Comparison of ENCODE assay signal across 24 cellular contexts in genomic region chr20:47280228-47280627, GRCh38.
A peak's percentile ranks its signal among the peaks of the same experiment; 100 is the strongest.
DNase-seq lines count a peak whose midpoint lies in the region; ATAC-seq and TF ChIP-seq lines count a peak whose summit lies in the region.
"Had no signal": no experiment of that assay in that cellular context is flagged by ENCODE, and none has a peak within 500 bp of the region (broad histone marks: within the 10 kb centered on the region; RNA-seq: fewer than 3 reads in every experiment).

No MANE protein-coding gene starts in this region.

- H3K27ac Mint-ChIP-seq in H9: peak overlapping the region; percentile 88 to 93 (median 89)
- peak overlapping the region; percentile 96 for H3K27ac Mint-ChIP-seq in nephron progenitor cell

- no peak overlapping the region for H3K4me2 ChIP-seq in H9 (ENCODE audit: insufficient read depth, insufficient read length, low read length)

- no CpG with 5 or more reads among the region's 7 CpGs for WGBS in H9 (ENCODE audit: extremely low coverage, insufficient read length, low lambda C conversion rate)

- no peak overlapping the region for H2BK5ac ChIP-seq in H9 (ENCODE audit: insufficient read length, low read length)

- intact Hi-C loops in upper lobe of right lung (cut with DNase I): no loop called here

- no peak overlapping the region for H4K5ac ChIP-seq in H9 (ENCODE audit: insufficient read length, low read depth, low read length)

- H3K27ac ChIP-seq in H9 (ENCODE audit: insufficient read length, low read depth, low read length) (no peak overlapping the region), upper lobe of right lung (no peak overlapping the region)
- H3K27ac ChIP-seq: 22Rv1, neutrophil, transverse colon had no signal

- no peak overlapping the region for H2BK20ac ChIP-seq in H9 (ENCODE audit: low read depth, low read length, poor library complexity, severe bottlenecking)

- no peak overlapping the region for H3K4ac ChIP-seq in H9 (ENCODE audit: low read depth, low read length)

- no peak overlapping the region for H3K9ac ChIP-seq in H9 (ENCODE audit: extremely low read depth, insufficient read length, low read length)

- H3K4me3 ChIP-seq in choroid plexus epithelial cell (ENCODE audit: low read depth, low read length): no peak overlapping the region
- H3K4me3 ChIP-seq in upper lobe of right lung: no peak overlapping the region
- H3K4me3 ChIP-seq: ascending aorta, dorsolateral prefrontal cortex, spleen, stomach, transverse colon had no signal

- H3K36me3 Mint-ChIP-seq in H9 (ENCODE audit: insufficient read depth in 1 of 3, low read depth in 3 of 3): peaks cover 58 to 96% (median 95%) of the 10 kb centered on the region in 3 experiments
- peaks cover 83% of the 10 kb centered on the region for H3K36me3 Mint-ChIP-seq in nephron progenitor cell (ENCODE audit: low read depth)

- H3T11ph ChIP-seq in H9 (ENCODE audit: low read length): no peak overlapping the region

- no peak overlapping the region for H2BK12ac ChIP-seq in H9 (ENCODE audit: insufficient read length, low read depth, low read length)

- DNase-seq in NCI-H146 (lab: John Stamatoyannopoulos, UW): peak; percentile 18
- DNase-seq in NCI-H146 treated with DMSO at 0.1 percent for 48 hours (lab: John Stamatoyannopoulos, UW; ENCODE audit: unreplicated experiment): no peak
- DNase-seq in H9: no peak
- DNase-seq in choroid plexus epithelial cell (ENCODE audit: low read depth): no peak
- DNase-seq in nephron progenitor cell: peak; percentile 20
- DNase-seq in DMS79 (lab: John Stamatoyannopoulos, UW): no peak
- DNase-seq in amygdala (lab: John Stamatoyannopoulos, UW): no peak
- no peak for DNase-seq in upper lobe of right lung
- DNase-seq: DMS79 treated with DMSO at 0.1 percent for 48 hours; dorsolateral prefrontal cortex; left colon; midbrain; NCI-H1092 treated with DMSO at 0.1 percent for 48 hours; NCI-H2081; NCI-H446; spleen; stimulated activated CD4-positive, alpha-beta T cell treated with anti-CD3 and anti-CD28 coated beads, Interleukin-4, amount 100 ng/mL, for 24 hours; stomach; transverse colon had no signal

- no peak overlapping the region for H3K18ac ChIP-seq in H9 (ENCODE audit: insufficient read length, low read depth, low read length)

- H3K4me1 ChIP-seq in H9 (ENCODE audit: insufficient read depth, low read length) (no peaks in the 10 kb centered on the region; the same call in 1 of the 2 replicates), upper lobe of right lung (peaks cover 4% of the 10 kb centered on the region)

- no peak overlapping the region for H2AK5ac ChIP-seq in H9 (ENCODE audit: insufficient read length, low read length)

- H4K20me1 ChIP-seq in H9 (ENCODE audit: control insufficient read depth, insufficient read depth, insufficient read length): no peaks in the 10 kb centered on the region

- H3K9me3 ChIP-seq in H9 (ENCODE audit: control insufficient read depth, low read depth, low read length) (no peaks in the 10 kb centered on the region), upper lobe of right lung (no peaks in the 10 kb centered on the region)
- H3K9me3 ChIP-seq: ascending aorta, neutrophil, spleen, stomach, transverse colon had no signal

- H3K27me3 ChIP-seq in H9 (ENCODE audit: insufficient read depth, low read length) (no peaks in the 10 kb centered on the region), upper lobe of right lung (no peaks in the 10 kb centered on the region)
- H3K27me3 ChIP-seq: ascending aorta, dorsolateral prefrontal cortex, neutrophil, spleen, stomach, transverse colon had no signal

- ATAC-seq in upper lobe of right lung: no peak
- ATAC-seq: left colon had no signal

- no peak overlapping the region for H2AFZ ChIP-seq in H9 (ENCODE audit: low read length)

- H3K36me3 ChIP-seq in upper lobe of right lung: peaks cover 72% of the 10 kb centered on the region

- H3K79me1 ChIP-seq in H9 (ENCODE audit: insufficient read depth, low read depth, low read length, poor library complexity, severe bottlenecking): peaks cover 5% of the 10 kb centered on the region

- TF ChIP-seq CTCF in H9 (conservative IDR thresholded peaks at IDR 0.05) (no peak), choroid plexus epithelial cell (conservative IDR thresholded peaks at IDR 0.05; ENCODE audit: low read depth, low read length) (peak; percentile 18), nephron progenitor cell (IDR thresholded peaks at IDR 0.05) (no peak), upper lobe of right lung (IDR thresholded peaks at IDR 0.05) (no peak)

- H3K23ac ChIP-seq in H9 (ENCODE audit: insufficient read length, low read depth, low read length): no peak overlapping the region

- no peaks in the 10 kb centered on the region for H3K79me2 ChIP-seq in H9 (ENCODE audit: insufficient read depth, low read length)

- H3K27me3 Mint-ChIP-seq in H9 (ENCODE audit: low read depth) (no peaks in the 10 kb centered on the region), nephron progenitor cell (ENCODE audit: low read depth, poor library complexity) (peaks cover 3% of the 10 kb centered on the region)
- H3K27me3 Mint-ChIP-seq: central memory CD8-positive, alpha-beta T cell had no signal

- no peak overlapping the region for H3K56ac ChIP-seq in H9 (ENCODE audit: insufficient read length, low read depth, low read length)

- no peaks in the 10 kb centered on the region for H3K23me2 ChIP-seq in H9 (ENCODE audit: insufficient read length, low read depth, low read length, poor library complexity, severe bottlenecking)

- no peak overlapping the region for H4K91ac ChIP-seq in H9 (ENCODE audit: insufficient read length, low read depth, low read length)

- H4K8ac ChIP-seq in H9 (replicated peaks; ENCODE audit: insufficient read length, low read depth, low read length): no peak overlapping the region

- no peaks in the 10 kb centered on the region for H3K9me3 Mint-ChIP-seq in H9
- no peaks in the 10 kb centered on the region for H3K9me3 Mint-ChIP-seq in nephron progenitor cell
- H3K9me3 Mint-ChIP-seq: central memory CD8-positive, alpha-beta T cell; T-helper 1 cell treated with Interleukin-12 subunit alpha and Interleukin-12 subunit beta and Interleukin-4 antibody, amounts not matched to agents 30 μg/mL and 1 μg/mL, for 36 hours had no signal

- H3K4me1 Mint-ChIP-seq in H9: peaks cover 12 to 24% of the 10 kb centered on the region in 2 experiments; a peak in 3 of 4 replicates
- peaks cover 49% of the 10 kb centered on the region for H3K4me1 Mint-ChIP-seq in nephron progenitor cell
- H3K4me1 Mint-ChIP-seq: central memory CD8-positive, alpha-beta T cell had no signal

- H2BK120ac ChIP-seq in H9 (ENCODE audit: low read depth, low read length, poor library complexity, severe bottlenecking): no peak overlapping the region

- no peak overlapping the region for H3K4me3 Mint-ChIP-seq in H9
- H3K4me3 Mint-ChIP-seq in nephron progenitor cell: no peak overlapping the region
- H3K4me3 Mint-ChIP-seq: central memory CD8-positive, alpha-beta T cell; T-helper 1 cell treated with Interleukin-12 subunit alpha and Interleukin-12 subunit beta and Interleukin-4 antibody, amounts not matched to agents 30 μg/mL and 1 μg/mL, for 36 hours had no signal

- H3K14ac ChIP-seq in H9 (ENCODE audit: insufficient read depth, low read length): no peak overlapping the region

- no peak overlapping the region for H2BK15ac ChIP-seq in H9 (ENCODE audit: low read depth, low read length)

Comparison
In these comparisons a context has a peak if more than half of its experiments do, and no peak if none do; other contexts are left out.
1. DNase-seq: peak in NCI-H146 (single experiment) and nephron progenitor cell (single experiment); none in NCI-H146 treated with DMSO at 0.1 percent for 48 hours (single experiment), H9 (single experiment), choroid plexus epithelial cell (single experiment), DMS79 (single experiment), amygdala (0 of 56) and upper lobe of right lung (single experiment).